11 cellular contexts compared by ENCODE assay signal in the genomic region with DNA sequence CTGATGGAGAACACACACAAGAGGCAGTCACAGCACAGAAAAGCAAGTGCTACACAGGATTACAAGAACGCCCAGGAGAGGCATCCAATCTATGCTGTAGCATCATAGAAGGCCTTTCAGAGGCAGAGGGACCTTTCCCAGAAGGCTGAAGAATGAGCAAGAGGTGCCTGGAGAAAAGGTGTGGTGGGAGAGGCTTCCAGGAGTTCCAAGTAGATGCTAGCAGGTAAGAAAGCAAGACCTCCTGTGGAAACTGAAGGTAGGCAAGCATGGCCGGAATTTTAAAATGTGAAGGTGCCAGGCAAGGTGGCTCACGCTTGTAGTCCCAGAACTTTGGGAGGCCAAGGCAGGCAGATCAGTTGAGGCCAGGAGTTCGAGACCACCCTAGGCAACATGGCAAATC. TPM values are rescaled to one million over a fixed set of nuclear protein-coding genes. Genes with fewer than 3 reads are reported as not detected.
DNase-seq lines count a peak whose midpoint lies in the region; ATAC-seq and TF ChIP-seq lines count a peak whose summit lies in the region.
"Had no signal": no experiment of that assay in that cellular context is flagged by ENCODE, and none has a peak within 500 bp of the region (broad histone marks: within the 10 kb centered on the region; RNA-seq: fewer than 3 reads in every experiment).

No MANE protein-coding gene starts in this region.

- H3K9me3 Mint-ChIP-seq in HFFc6: no peaks in the 10 kb centered on the region
- H3K9me3 Mint-ChIP-seq in neural progenitor cell: no peaks in the 10 kb centered on the region

- H3F3A ChIP-seq in neural progenitor cell (ENCODE audit: low read depth): peaks cover 6% of the 10 kb centered on the region

- H3K4me2 ChIP-seq in neural progenitor cell: no peak overlapping the region

- H3K4me1 ChIP-seq in neural progenitor cell (peaks cover 8% of the 10 kb centered on the region), HAP-1 (no peaks in the 10 kb centered on the region; the same call in 1 of the 2 replicates)

- DNase-seq in BJ (ENCODE audit: low read depth): no peak
- no peak for DNase-seq in HFFc6
- no peak for DNase-seq in choroid plexus epithelial cell (ENCODE audit: low read depth)
- DNase-seq in neural progenitor cell (ENCODE audit: low spot score): no peak
- DNase-seq in globus pallidus (ENCODE audit: low spot score): no peak
- DNase-seq in HAP-1 (ENCODE audit: low spot score in 2 of 2): no peak
- DNase-seq: activated effector memory CD4-positive, alpha-beta T cell treated with anti-CD3 and anti-CD28 coated beads, Interleukin-2, amount 50 U/mL, for 16 hours; GOT3; KG1 had no signal

- no peak overlapping the region for H2AFZ ChIP-seq in neural progenitor cell (replicated peaks)

- H3K4me1 Mint-ChIP-seq in HFFc6 (ENCODE audit: low read depth): peaks cover 75% of the 10 kb centered on the region
- H3K4me1 Mint-ChIP-seq in neural progenitor cell: peaks cover 18% of the 10 kb centered on the region

- H3K9me3 ChIP-seq in neural progenitor cell (ENCODE audit: low read depth): no peaks in the 10 kb centered on the region
- H3K9me3 ChIP-seq in HAP-1: no peaks in the 10 kb centered on the region

- H3K36me3 Mint-ChIP-seq in HFFc6 (ENCODE audit: low read depth) (peaks cover 41% of the 10 kb centered on the region), neural progenitor cell (peaks cover 25% of the 10 kb centered on the region)

- POLR2A ChIA-PET in BJ (lab: Charles Lee): interaction anchor here (0.9 kb wide), 1 partner anchor 37 kb away, joined by 3 read pairs; no protein-coding TSS in a partner anchor

- no peak overlapping the region for H3K9ac ChIP-seq in neural progenitor cell

- H3K36me3 ChIP-seq in BJ (ENCODE audit: control insufficient read depth, insufficient read depth, low read length): 0 out of 2 replicates have a peak, but pooled peaks cover 2% of the 10 kb centered on the region
- H3K36me3 ChIP-seq in neural progenitor cell: no peaks in the 10 kb centered on the region
- H3K36me3 ChIP-seq in HAP-1 (replicated peaks): peaks cover 13% of the 10 kb centered on the region

- H3K4me3 Mint-ChIP-seq in HFFc6 (peak overlapping the region; percentile 99), neural progenitor cell (peak overlapping the region; percentile 53)

- no peak overlapping the region for H3K27ac ChIP-seq in neural progenitor cell

- H3K4me3 ChIP-seq in BJ (ENCODE audit: low read depth, low read length) (peak overlapping the region; percentile 15; the same call in 1 of the 2 replicates), choroid plexus epithelial cell (ENCODE audit: low read depth, low read length) (peak overlapping the region; percentile 6), neural progenitor cell (no peak overlapping the region), HAP-1 (no peak overlapping the region)

- H3K79me2 ChIP-seq in neural progenitor cell (ENCODE audit: low read depth): peaks cover 67% of the 10 kb centered on the region

- in situ Hi-C loops in HAP-1 (cut with MboI; ENCODE audit: low sequenced_read_pairs): no loop called here

- H3K27me3 Mint-ChIP-seq in HFFc6 (ENCODE audit: insufficient read depth) (peaks cover 3% of the 10 kb centered on the region; the same call in 1 of the 2 replicates), neural progenitor cell (ENCODE audit: insufficient read depth, low read depth) (peaks cover 3% of the 10 kb centered on the region)

- no peak for TF ChIP-seq CTCF in BJ (IDR thresholded peaks at IDR 0.05; ENCODE audit: insufficient read depth, low read depth, low read length)
- no peak for TF ChIP-seq CTCF in HFFc6 (IDR thresholded peaks at IDR 0.05)
- no peak for TF ChIP-seq CTCF in choroid plexus epithelial cell (conservative IDR thresholded peaks at IDR 0.05; ENCODE audit: low read depth, low read length)
- TF ChIP-seq CTCF in neural progenitor cell (IDR thresholded peaks at IDR 0.05): no peak

- ATAC-seq in HG03457 (IDR thresholded peaks at IDR 0.05; ENCODE audit: unreplicated experiment) (no peak), GM21515 (IDR thresholded peaks at IDR 0.05; ENCODE audit: unreplicated experiment) (no peak)

- H3K27ac Mint-ChIP-seq in HFFc6 (peak overlapping the region; percentile 91), neural progenitor cell (no peak overlapping the region)

- CTCF ChIA-PET in BJ (lab: Yijun Ruan, JAX): no interaction called here

- H3K27me3 ChIP-seq in BJ (ENCODE audit: control insufficient read depth, insufficient read depth, low read length) (no peaks in the 10 kb centered on the region), neural progenitor cell (no peaks in the 10 kb centered on the region), HAP-1 (ENCODE audit: low read depth) (no peaks in the 10 kb centered on the region)

- H4K20me1 ChIP-seq in neural progenitor cell (ENCODE audit: low read depth): peaks cover 66% of the 10 kb centered on the region

RNA-seq across cellular contexts. Expression of gene ARHGAP17, which starts 2.1 kb away (rescaled TPM):
- polyA plus RNA-seq in BJ (2011; rRNA removed): 28.2 and 30.2 TPM in 2 replicates
- polyA minus RNA-seq in BJ (2011; rRNA and poly(A)+ RNA removed): 38.1 and 62.7 TPM in 2 replicates
- total RNA-seq in HFFc6 (2021; fragmentation: NEBNext Ultra II Directional; extraction: Animal tissue kit (Norgen Biotek cat#: 25700)): 100 to 1,000 TPM in 3 of 6 experiments, 10 to 100 TPM in 3; 86.5 to 104 (median 97.4) TPM
- total RNA-seq in neural progenitor cell (ENCODE audit: low replicate concordance): 33.1 and 53.9 TPM in 2 replicates

Comparison
In these comparisons a context has a peak if more than half of its experiments do, and no peak if none do; other contexts are left out.
1. H3K4me3 ChIP-seq: peak in BJ (single experiment) and choroid plexus epithelial cell (single experiment); none in neural progenitor cell (single experiment) and HAP-1 (single experiment).